In the genomic region with DNA sequence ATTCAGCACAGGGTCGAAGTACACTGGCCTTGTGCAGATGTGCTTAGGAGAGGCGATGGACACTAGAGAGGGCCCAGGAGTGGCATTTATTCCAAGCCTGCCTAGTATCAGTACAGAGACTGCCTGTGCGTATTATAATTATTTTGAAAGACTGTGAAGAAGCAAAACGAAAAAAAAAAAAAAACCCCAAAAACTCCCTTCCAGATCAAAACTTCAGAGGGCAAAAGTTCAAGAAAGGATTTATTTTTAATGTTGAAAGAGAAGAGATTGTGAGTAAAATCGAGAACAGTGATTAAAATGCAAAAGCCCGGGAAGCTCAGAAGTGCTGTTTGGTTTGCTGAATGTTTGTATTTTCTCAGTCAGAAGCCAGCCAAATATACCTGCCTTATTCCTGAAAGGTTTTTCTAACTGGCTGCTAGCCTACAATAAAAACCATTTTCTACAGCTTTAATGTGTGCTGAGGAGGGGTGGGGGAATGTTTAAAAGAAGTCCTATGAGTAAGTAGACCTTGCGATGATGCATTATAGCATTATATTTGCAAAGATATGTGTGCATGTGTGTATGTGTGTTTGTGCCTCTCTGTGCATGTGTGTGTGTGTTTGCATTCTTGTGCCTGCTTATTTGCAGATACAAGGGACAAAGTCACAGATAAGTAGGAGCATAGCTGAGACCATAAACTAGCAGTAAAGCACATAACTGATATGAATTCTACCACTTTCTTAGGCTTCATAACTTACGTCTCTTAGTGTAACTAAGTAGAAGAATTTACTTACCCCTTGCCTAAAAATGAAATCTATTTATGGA, we compare ENCODE assay signal across 18 cellular contexts. TPM values are rescaled to one million over a fixed set of nuclear protein-coding genes. Genes with fewer than 3 reads are reported as not detected.
DNase-seq lines count a peak whose midpoint lies in the region; ATAC-seq and TF ChIP-seq lines count a peak whose summit lies in the region.
"Had no signal": no experiment of that assay in that cellular context is flagged by ENCODE, and none has a peak within 500 bp of the region (broad histone marks: within the 10 kb centered on the region; RNA-seq: fewer than 3 reads in every experiment).

No MANE protein-coding gene starts in this region.

- peak overlapping the region; percentile 44 for H3K4me3 Mint-ChIP-seq in activated CD4-positive, alpha-beta T cell treated with anti-CD3 and anti-CD28 coated beads, Interleukin-2, amount 10 ng/mL, durations not matched to agents 24 days and 14 days
- H3K4me3 Mint-ChIP-seq: WTC11 had no signal

- peaks cover 54% of the 10 kb centered on the region for H3K27me3 Mint-ChIP-seq in activated CD4-positive, alpha-beta T cell treated with anti-CD3 and anti-CD28 coated beads, Interleukin-2, amount 10 ng/mL, durations not matched to agents 24 days and 14 days

- no peaks in the 10 kb centered on the region for H3K36me3 ChIP-seq in mucosa of descending colon (ENCODE audit: low read depth)
- H3K36me3 ChIP-seq: esophagus squamous epithelium, prostate gland, thyroid gland had no signal

- TF ChIP-seq CTCF in mucosa of descending colon (IDR thresholded peaks at IDR 0.05) = no peak

- no peak overlapping the region for H3K4me3 ChIP-seq in mucosa of descending colon
- H3K4me3 ChIP-seq: esophagus squamous epithelium, prostate gland, thyroid gland had no signal

- peak; percentile 55 for ATAC-seq in GM21529 (IDR thresholded peaks at IDR 0.05; ENCODE audit: unreplicated experiment)
- ATAC-seq in HG03565 (IDR thresholded peaks at IDR 0.05; ENCODE audit: unreplicated experiment) = peak; percentile 47
- peak; percentile 42 for ATAC-seq in mucosa of descending colon
- ATAC-seq in HG03457 (IDR thresholded peaks at IDR 0.05; ENCODE audit: unreplicated experiment) = no peak
- ATAC-seq: WTC11 had no signal

- intact Hi-C loops in activated CD4-positive, alpha-beta T cell treated with anti-CD3 and anti-CD28 coated beads, Interleukin-2, amount 10 ng/mL, durations not matched to agents 24 days and 14 days (cut with micrococcal nuclease) = loop anchor here (1.0 to 10.0 kb wide), 7 partner anchors 18 to 514 kb away; a partner anchor contains a TSS
- intact Hi-C loops in mucosa of descending colon (cut with DNase I, micrococcal nuclease) = no loop called here

- peaks cover 23% of the 10 kb centered on the region for H3K9me3 Mint-ChIP-seq in activated CD4-positive, alpha-beta T cell treated with anti-CD3 and anti-CD28 coated beads, Interleukin-2, amount 10 ng/mL, durations not matched to agents 24 days and 14 days

- peaks cover 6% of the 10 kb centered on the region for H3K36me3 Mint-ChIP-seq in activated CD4-positive, alpha-beta T cell treated with anti-CD3 and anti-CD28 coated beads, Interleukin-2, amount 10 ng/mL, durations not matched to agents 24 days and 14 days (ENCODE audit: low read depth)
- H3K36me3 Mint-ChIP-seq: WTC11 had no signal

- peak overlapping the region; percentile 66 for H3K27ac Mint-ChIP-seq in activated CD4-positive, alpha-beta T cell treated with anti-CD3 and anti-CD28 coated beads, Interleukin-2, amount 10 ng/mL, durations not matched to agents 24 days and 14 days
- H3K27ac Mint-ChIP-seq: WTC11 had no signal

- H3K4me1 ChIP-seq in mucosa of descending colon (ENCODE audit: low read depth) = no peaks in the 10 kb centered on the region
- H3K4me1 ChIP-seq: esophagus squamous epithelium, prostate gland, thyroid gland had no signal

- no peaks in the 10 kb centered on the region for H3K9me3 ChIP-seq in mucosa of descending colon
- H3K9me3 ChIP-seq: prostate gland, thyroid gland had no signal

- no peak for DNase-seq in activated CD4-positive, alpha-beta T cell treated with anti-CD3 and anti-CD28 coated beads, Interleukin-2, amount 10 ng/mL, durations not matched to agents 24 days and 14 days
- no peak for DNase-seq in activated CD4-positive, alpha-beta T cell treated with anti-CD3 and anti-CD28 coated beads for 48 hours
- DNase-seq in mucosa of descending colon (peak in 1 of 3 donors; percentile 12), DMS153 treated with DMSO at 0.1 percent for 48 hours (lab: John Stamatoyannopoulos, UW; ENCODE audit: unreplicated experiment) (no peak), SHP77 (lab: John Stamatoyannopoulos, UW) (no peak)
- DNase-seq: activated naive CD4-positive, alpha-beta T cell treated with Interleukin-2 at 50 U/mL for 16 hours; central memory CD4-positive, alpha-beta T cell; esophagus squamous epithelium; HCEC 1CT; NCI-H526 treated with DMSO at 0.1 percent for 48 hours; SIG-M5; thyroid gland had no signal

- peaks cover 37% of the 10 kb centered on the region for H3K4me1 Mint-ChIP-seq in activated CD4-positive, alpha-beta T cell treated with anti-CD3 and anti-CD28 coated beads, Interleukin-2, amount 10 ng/mL, durations not matched to agents 24 days and 14 days
- H3K4me1 Mint-ChIP-seq: WTC11 had no signal

RNA-seq across cellular contexts. Expression of a gene that starts 19.3 kb away (rescaled TPM):
- 3.1 and 4.3 TPM in 2 replicates for total RNA-seq in activated CD4-positive, alpha-beta T cell treated with anti-CD3 and anti-CD28 coated beads, Interleukin-2, amount 10 ng/mL, durations not matched to agents 24 days and 14 days
- total RNA-seq in mucosa of descending colon = 10 to 100 TPM; 12.6 to 16.5 (median 16.4) TPM

RNA-seq across cellular contexts. Expression of a gene that starts 25.1 kb away (rescaled TPM):
- total RNA-seq in activated CD4-positive, alpha-beta T cell treated with anti-CD3 and anti-CD28 coated beads, Interleukin-2, amount 10 ng/mL, durations not matched to agents 24 days and 14 days = not detected in 2 replicates
- total RNA-seq in mucosa of descending colon = under 1 TPM in 2 of 3 donors, not detected in 1; 0.12 to 0.22 TPM
- total RNA-seq: A673, esophagus squamous epithelium, thyroid gland, WTC11 had no signal
